Comparison of ENCODE assay signal across 9 cellular contexts in genomic region chr20:53901064-53901463, GRCh38.
DNase-seq lines count a peak whose midpoint lies in the region; ATAC-seq and TF ChIP-seq lines count a peak whose summit lies in the region.
"Had no signal": no experiment of that assay in that cellular context is flagged by ENCODE, and none has a peak within 500 bp of the region (broad histone marks: within the 10 kb centered on the region; RNA-seq: fewer than 3 reads in every experiment).

No MANE protein-coding gene starts in this region.

- no peak overlapping the region for H3K9ac ChIP-seq in HUES48 (ENCODE audit: low read depth, low read length)

- peak; percentile 68 for DNase-seq in amniotic epithelial cell (ENCODE audit: low read depth)
- peak; percentile 49 for DNase-seq in kidney glomerular epithelial cell (lab: John Stamatoyannopoulos, UW)
- no peak for DNase-seq in stomach
- no peak for DNase-seq in COLO668 (lab: John Stamatoyannopoulos, UW; ENCODE audit: unreplicated experiment)
- no peak for DNase-seq in SIG-M5 treated with dmso at 0.1 percent for 504 hours (lab: John Stamatoyannopoulos, UW; ENCODE audit: unreplicated experiment)
- DNase-seq in stimulated activated naive CD4-positive, alpha-beta T cell (lab: John Stamatoyannopoulos, UW) = no peak
- DNase-seq: T-helper 17 cell had no signal

- H3K9me3 ChIP-seq in HUES48 (ENCODE audit: control insufficient read depth, insufficient read depth, low read length) = no peaks in the 10 kb centered on the region
- no peaks in the 10 kb centered on the region for H3K9me3 ChIP-seq in stomach

- peaks cover 42% of the 10 kb centered on the region for H3K4me1 ChIP-seq in HUES48 (ENCODE audit: control insufficient read depth, insufficient read depth, low read length)
- H3K4me1 ChIP-seq in stomach = peaks cover 9 to 47% (median 34%) of the 10 kb centered on the region in 4 donors

- ATAC-seq in HG03442 (IDR thresholded peaks at IDR 0.05; ENCODE audit: unreplicated experiment) = no peak
- ATAC-seq: T-helper 17 cell had no signal

- TF ChIP-seq POLR2A in stomach (IDR thresholded peaks at IDR 0.05) = no peak

- TF ChIP-seq CTCF in stomach (IDR thresholded peaks at IDR 0.05) = no peak

- no peaks in the 10 kb centered on the region for H3K36me3 ChIP-seq in HUES48 (ENCODE audit: control insufficient read depth, insufficient read depth, low read length)
- no peaks in the 10 kb centered on the region for H3K36me3 ChIP-seq in stomach

- H3K4me3 ChIP-seq in HUES48 (ENCODE audit: low read depth, low read length) (no peak overlapping the region; the same call in 1 of the 2 replicates), stomach (no peak overlapping the region)

- no peak for TF ChIP-seq EP300 in stomach (IDR thresholded peaks at IDR 0.05)

- WGBS in stomach, 5 donors = 24 to 36% (median 32%) methylated on average over 6 of the region's 6 CpGs

- peak overlapping the region; percentile 52 for H3K27ac ChIP-seq in HUES48 (ENCODE audit: low read depth, low read length)
- peak overlapping the region in 4 of 5 donors; percentile 56 to 85 (median 76) for H3K27ac ChIP-seq in stomach

- H3K27me3 ChIP-seq in HUES48 (ENCODE audit: control insufficient read depth, insufficient read depth, low read length) = no peaks in the 10 kb centered on the region
- H3K27me3 ChIP-seq in stomach = no peaks in the 10 kb centered on the region

- intact Hi-C loops in stomach (cut with DNase I; ENCODE audit: low total_unique reads) = no loop called here

Comparison
In these comparisons a context has a peak if more than half of its experiments do, and no peak if none do; other contexts are left out.
1. DNase-seq: peak in amniotic epithelial cell (single experiment) and kidney glomerular epithelial cell (single experiment); none in stomach (single experiment), COLO668 (single experiment), SIG-M5 treated with dmso at 0.1 percent for 504 hours (single experiment) and stimulated activated naive CD4-positive, alpha-beta T cell (0 of 6).